In the genomic region with DNA sequence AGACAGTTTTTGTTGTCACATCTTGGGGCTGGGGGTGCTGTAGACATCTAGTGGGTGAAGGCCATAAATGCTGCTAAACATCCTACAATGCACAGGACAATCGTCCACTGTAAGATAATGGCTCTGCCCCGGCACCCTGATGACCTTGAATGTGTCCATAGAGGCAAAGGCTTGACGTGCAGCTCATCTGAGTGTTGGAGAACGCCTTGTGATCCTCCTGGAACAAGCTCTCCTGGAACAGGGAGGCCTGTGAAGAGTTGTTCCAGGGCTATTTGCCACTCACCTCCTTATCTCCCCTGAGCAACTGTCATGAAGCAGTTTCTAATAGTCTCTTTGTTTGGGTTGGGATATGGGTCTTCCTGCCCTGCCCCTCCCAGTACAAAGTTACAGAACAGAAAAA, we compare ENCODE assay signal across 1 cellular context.
TF ChIP-seq lines count a peak whose summit lies in the region.

No MANE protein-coding gene starts in this region.

TF ChIP-seq in HepG2, 621 proteins besides CTCF, POLR2A, EP300 and RAD21:
- TF ChIP-seq DNMT1 (CRISPR knock-in tag; IDR thresholded peaks at IDR 0.05) (no peak), GPBP1L1 (CRISPR knock-in tag; IDR thresholded peaks at IDR 0.05) (no peak), ZNF232 (CRISPR knock-in tag; IDR thresholded peaks at IDR 0.05; ENCODE audit: borderline replicate concordance) (no peak), ZBTB7B (CRISPR knock-in tag; IDR thresholded peaks at IDR 0.05) (no peak), SP5 (CRISPR knock-in tag; IDR thresholded peaks at IDR 0.05; ENCODE audit: borderline replicate concordance, low read depth) (peak; percentile 43; the same call in 1 of the 2 replicates), NCOA2 (CRISPR knock-in tag; IDR thresholded peaks at IDR 0.05) (peak; percentile 22; the same call in 1 of the 2 replicates), ZNF10 (CRISPR knock-in tag; IDR thresholded peaks at IDR 0.05; ENCODE audit: borderline replicate concordance, low read depth) (no peak), ISL2 (CRISPR knock-in tag; IDR thresholded peaks at IDR 0.05) (0 out of 2 replicates have a peak, but pooled peaks have one; percentile 34), ZNF644 (CRISPR knock-in tag; IDR thresholded peaks at IDR 0.05; ENCODE audit: low read depth) (peak; percentile 16; the same call in 1 of the 2 replicates), SOX6 (IDR thresholded peaks at IDR 0.05) (no peak), SOX6 (CRISPR knock-in tag; IDR thresholded peaks at IDR 0.05) (peak; percentile 11; the same call in 1 of the 2 replicates), GATAD2A (CRISPR knock-in tag; IDR thresholded peaks at IDR 0.05) (0 out of 2 replicates have a peak, but pooled peaks have one; percentile 12), ZNF331 (CRISPR knock-in tag; IDR thresholded peaks at IDR 0.05) (0 out of 2 replicates have a peak, but pooled peaks have one; percentile 21), HNF4A (CRISPR knock-in tag; IDR thresholded peaks at IDR 0.05) (0 out of 2 replicates have a peak, but pooled peaks have one; percentile 33), ZNF274 (CRISPR knock-in tag; IDR thresholded peaks at IDR 0.05) (no peak), ZKSCAN5 (CRISPR knock-in tag; IDR thresholded peaks at IDR 0.05) (0 out of 2 replicates have a peak, but pooled peaks have one; percentile 64), SOX13 (IDR thresholded peaks at IDR 0.05) (no peak), SOX13 (CRISPR knock-in tag; conservative IDR thresholded peaks at IDR 0.05 in 1 of 2, IDR thresholded peaks at IDR 0.05 in 1 of 2) (peak in 1 of 2 experiments; percentile 37; a peak in 2 of 4 replicates)
- TF ChIP-seq, protein P1, sequence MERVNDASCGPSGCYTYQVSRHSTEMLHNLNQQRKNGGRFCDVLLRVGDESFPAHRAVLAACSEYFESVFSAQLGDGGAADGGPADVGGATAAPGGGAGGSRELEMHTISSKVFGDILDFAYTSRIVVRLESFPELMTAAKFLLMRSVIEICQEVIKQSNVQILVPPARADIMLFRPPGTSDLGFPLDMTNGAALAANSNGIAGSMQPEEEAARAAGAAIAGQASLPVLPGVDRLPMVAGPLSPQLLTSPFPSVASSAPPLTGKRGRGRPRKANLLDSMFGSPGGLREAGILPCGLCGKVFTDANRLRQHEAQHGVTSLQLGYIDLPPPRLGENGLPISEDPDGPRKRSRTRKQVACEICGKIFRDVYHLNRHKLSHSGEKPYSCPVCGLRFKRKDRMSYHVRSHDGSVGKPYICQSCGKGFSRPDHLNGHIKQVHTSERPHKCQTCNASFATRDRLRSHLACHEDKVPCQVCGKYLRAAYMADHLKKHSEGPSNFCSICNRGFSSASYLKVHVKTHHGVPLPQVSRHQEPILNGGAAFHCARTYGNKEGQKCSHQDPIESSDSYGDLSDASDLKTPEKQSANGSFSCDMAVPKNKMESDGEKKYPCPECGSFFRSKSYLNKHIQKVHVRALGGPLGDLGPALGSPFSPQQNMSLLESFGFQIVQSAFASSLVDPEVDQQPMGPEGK (CRISPR knock-in tag; IDR thresholded peaks at IDR 0.05): peak; percentile 41; the same call in 1 of the 2 replicates
- TF ChIP-seq, protein P2, sequence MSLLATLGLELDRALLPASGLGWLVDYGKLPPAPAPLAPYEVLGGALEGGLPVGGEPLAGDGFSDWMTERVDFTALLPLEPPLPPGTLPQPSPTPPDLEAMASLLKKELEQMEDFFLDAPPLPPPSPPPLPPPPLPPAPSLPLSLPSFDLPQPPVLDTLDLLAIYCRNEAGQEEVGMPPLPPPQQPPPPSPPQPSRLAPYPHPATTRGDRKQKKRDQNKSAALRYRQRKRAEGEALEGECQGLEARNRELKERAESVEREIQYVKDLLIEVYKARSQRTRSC (CRISPR knock-in tag; IDR thresholded peaks at IDR 0.05; ENCODE audit: low read depth): no peak
- TF ChIP-seq, protein P3, sequence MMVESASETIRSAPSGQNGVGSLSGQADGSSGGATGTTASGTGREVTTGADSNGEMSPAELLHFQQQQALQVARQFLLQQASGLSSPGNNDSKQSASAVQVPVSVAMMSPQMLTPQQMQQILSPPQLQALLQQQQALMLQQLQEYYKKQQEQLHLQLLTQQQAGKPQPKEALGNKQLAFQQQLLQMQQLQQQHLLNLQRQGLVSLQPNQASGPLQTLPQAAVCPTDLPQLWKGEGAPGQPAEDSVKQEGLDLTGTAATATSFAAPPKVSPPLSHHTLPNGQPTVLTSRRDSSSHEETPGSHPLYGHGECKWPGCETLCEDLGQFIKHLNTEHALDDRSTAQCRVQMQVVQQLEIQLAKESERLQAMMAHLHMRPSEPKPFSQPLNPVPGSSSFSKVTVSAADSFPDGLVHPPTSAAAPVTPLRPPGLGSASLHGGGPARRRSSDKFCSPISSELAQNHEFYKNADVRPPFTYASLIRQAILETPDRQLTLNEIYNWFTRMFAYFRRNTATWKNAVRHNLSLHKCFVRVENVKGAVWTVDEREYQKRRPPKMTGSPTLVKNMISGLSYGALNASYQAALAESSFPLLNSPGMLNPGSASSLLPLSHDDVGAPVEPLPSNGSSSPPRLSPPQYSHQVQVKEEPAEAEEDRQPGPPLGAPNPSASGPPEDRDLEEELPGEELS (CRISPR knock-in tag; IDR thresholded peaks at IDR 0.05): peak; percentile 35; the same call in 1 of the 2 replicates
